Comparison of ENCODE assay signal across 8 cellular contexts in the genomic region with DNA sequence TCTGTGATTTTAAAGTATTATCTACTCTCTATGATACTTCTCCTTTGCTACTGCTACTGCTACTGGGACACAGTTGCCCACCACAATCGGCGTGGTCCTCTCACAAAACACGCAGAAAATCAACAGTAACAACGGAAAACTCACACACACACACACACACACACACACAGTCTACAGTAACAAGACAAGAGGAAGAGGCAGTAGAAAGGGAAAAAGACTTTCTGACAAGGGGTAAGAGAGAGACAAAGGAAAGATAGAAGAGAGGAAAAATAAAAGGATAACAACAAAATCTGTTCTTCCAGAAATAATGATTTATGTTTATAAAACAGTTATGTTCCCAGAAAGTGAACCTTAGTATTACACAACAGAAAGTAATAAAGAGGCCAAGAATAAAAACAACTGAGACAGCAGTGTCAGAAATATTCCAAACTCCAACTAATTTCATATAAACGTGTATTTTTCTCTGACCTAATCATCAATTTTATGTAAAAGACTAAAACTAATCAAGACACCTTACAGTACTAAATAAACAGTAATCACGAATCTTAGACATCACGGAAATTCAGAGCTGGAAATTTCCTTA. TPM values are rescaled to one million over a fixed set of nuclear protein-coding genes. Genes with fewer than 3 reads are reported as not detected.
A peak's percentile ranks its signal among the peaks of the same experiment; 100 is the strongest.
DNase-seq lines count a peak whose midpoint lies in the region; ATAC-seq, FAIRE-seq and TF ChIP-seq lines count a peak whose summit lies in the region.

No MANE protein-coding gene starts in this region.

- H3K9ac ChIP-seq in kidney (ENCODE audit: low read length in 2 of 2), result peak overlapping the region; percentile 61 to 93

- H3K4me1 Mint-ChIP-seq in activated CD4-positive, alpha-beta T cell treated with anti-CD3 and anti-CD28 coated beads, Interleukin-2, amount 10 ng/mL, durations not matched to agents 7 days and 5 days, result peaks cover 35% of the 10 kb centered on the region
- peaks cover 11% of the 10 kb centered on the region for H3K4me1 Mint-ChIP-seq in activated T-helper 17 cell treated with anti-CD3 and anti-CD28 coated beads, Interleukin-2, amount 50 U/mL, for 72 hours

- FAIRE-seq in kidney (lab: Jason Lieb, UNC) (no peak), D721Med (lab: Jason Lieb, UNC) (no peak)

- ATAC-seq in activated T-helper 17 cell treated with anti-CD3 and anti-CD28 coated beads, Interleukin-2, amount 50 U/mL, for 72 hours (replicated peaks), result no peak
- ATAC-seq in thoracic aorta (ENCODE audit: insufficient number of reproducible peaks, low FRiP score, low read depth), result no peak

- H3K27me3 ChIP-seq in thoracic aorta (replicated peaks; ENCODE audit: insufficient read depth), result no peaks in the 10 kb centered on the region

- peak overlapping the region; percentile 74 to 93 for H3K4me3 ChIP-seq in kidney (ENCODE audit: low read length in 2 of 2)
- peak overlapping the region; percentile 98 for H3K4me3 ChIP-seq in thoracic aorta

- peak overlapping the region; percentile 90 for H3K27ac Mint-ChIP-seq in activated CD4-positive, alpha-beta T cell treated with anti-CD3 and anti-CD28 coated beads, Interleukin-2, amount 10 ng/mL, durations not matched to agents 7 days and 5 days
- peak overlapping the region; percentile 94 for H3K27ac Mint-ChIP-seq in activated T-helper 17 cell treated with anti-CD3 and anti-CD28 coated beads, Interleukin-2, amount 50 U/mL, for 72 hours

- POLR2A ChIA-PET in activated CD4-positive, alpha-beta T cell treated with anti-CD3 and anti-CD28 coated beads, Interleukin-2, amount 10 ng/mL, durations not matched to agents 7 days and 5 days (lab: Charles Lee), result no interaction called here

- no peaks in the 10 kb centered on the region for H3K27me3 Mint-ChIP-seq in activated CD4-positive, alpha-beta T cell treated with anti-CD3 and anti-CD28 coated beads, Interleukin-2, amount 10 ng/mL, durations not matched to agents 7 days and 5 days
- H3K27me3 Mint-ChIP-seq in activated T-helper 17 cell treated with anti-CD3 and anti-CD28 coated beads, Interleukin-2, amount 50 U/mL, for 72 hours, result no peaks in the 10 kb centered on the region

- intact Hi-C loops in kidney (cut with DNase I), result no loop called here

- peak overlapping the region; percentile 88 for H3K4me3 Mint-ChIP-seq in activated CD4-positive, alpha-beta T cell treated with anti-CD3 and anti-CD28 coated beads, Interleukin-2, amount 10 ng/mL, durations not matched to agents 7 days and 5 days
- H3K4me3 Mint-ChIP-seq in activated T-helper 17 cell treated with anti-CD3 and anti-CD28 coated beads, Interleukin-2, amount 50 U/mL, for 72 hours, result peak overlapping the region; percentile 92

- DNase-seq in activated CD4-positive, alpha-beta T cell treated with anti-CD3 and anti-CD28 coated beads, Interleukin-2, amount 10 ng/mL, durations not matched to agents 7 days and 5 days, result no peak
- DNase-seq in activated CD4-positive, alpha-beta T cell treated with anti-CD3 and anti-CD28 coated beads, Interleukin-2, amount 50 U/mL, for 1 hour, result no peak
- DNase-seq in kidney, result no peak
- DNase-seq in thoracic aorta (ENCODE audit: low spot score), result no peak
- DNase-seq in NCI-H187 treated with DMSO at 0.1 percent for 48 hours (lab: John Stamatoyannopoulos, UW), result no peak
- DNase-seq in HK-2 (ENCODE audit: unreplicated experiment), result no peak
- DNase-seq in D721Med (ENCODE audit: insufficient read length, low spot score), result no peak

- H3K4me1 ChIP-seq in kidney (ENCODE audit: control insufficient read depth in 1 of 2, insufficient read depth in 1 of 2, low read depth in 1 of 2, low read length in 2 of 2) (peaks cover 7 to 10% of the 10 kb centered on the region in 2 donors), thoracic aorta (ENCODE audit: control insufficient read depth in 1 of 2, low read depth in 2 of 2) (peaks cover 21 to 31% of the 10 kb centered on the region in 2 donors)

- H3K36me3 ChIP-seq in kidney (ENCODE audit: control insufficient read depth in 1 of 2, insufficient read depth in 2 of 2, low read length in 2 of 2) (no peaks in the 10 kb centered on the region), thoracic aorta (no peaks in the 10 kb centered on the region)

- no peaks in the 10 kb centered on the region for H3K9me3 Mint-ChIP-seq in activated CD4-positive, alpha-beta T cell treated with anti-CD3 and anti-CD28 coated beads, Interleukin-2, amount 10 ng/mL, durations not matched to agents 7 days and 5 days
- no peaks in the 10 kb centered on the region for H3K9me3 Mint-ChIP-seq in activated T-helper 17 cell treated with anti-CD3 and anti-CD28 coated beads, Interleukin-2, amount 50 U/mL, for 72 hours

- peaks cover 19% of the 10 kb centered on the region for H3K36me3 Mint-ChIP-seq in activated CD4-positive, alpha-beta T cell treated with anti-CD3 and anti-CD28 coated beads, Interleukin-2, amount 10 ng/mL, durations not matched to agents 7 days and 5 days (ENCODE audit: low read depth)
- peaks cover 38% of the 10 kb centered on the region for H3K36me3 Mint-ChIP-seq in activated T-helper 17 cell treated with anti-CD3 and anti-CD28 coated beads, Interleukin-2, amount 50 U/mL, for 72 hours (ENCODE audit: low read depth)

- H3K9me3 ChIP-seq in kidney (ENCODE audit: control insufficient read depth in 1 of 2, low read length in 2 of 2) (no peaks in the 10 kb centered on the region), thoracic aorta (no peaks in the 10 kb centered on the region)

- peak overlapping the region; percentile 12 to 64 for H3K27ac ChIP-seq in kidney (ENCODE audit: low read depth in 2 of 2, low read length in 2 of 2)
- H3K27ac ChIP-seq in thoracic aorta, result peak overlapping the region; percentile 47 to 98

- no peak for TF ChIP-seq CTCF in kidney (IDR thresholded peaks at IDR 0.05; ENCODE audit: borderline replicate concordance, extremely low read depth, insufficient read depth)
- no peak for TF ChIP-seq CTCF in thoracic aorta (IDR thresholded peaks at IDR 0.05)
- no peak for TF ChIP-seq CTCF in D721Med (IDR thresholded peaks at IDR 0.05; ENCODE audit: insufficient read depth, missing control alignments)

- CTCF ChIA-PET in activated CD4-positive, alpha-beta T cell treated with anti-CD3 and anti-CD28 coated beads, Interleukin-2, amount 10 ng/mL, durations not matched to agents 7 days and 5 days (lab: Charles Lee), result interaction anchor here (0.5 to 1.6 kb wide), 3 partner anchors 12 to 94 kb away, joined by 4 to 5 read pairs (median 5); partner anchors contain the start of gene NOL7

RNA-seq across cellular contexts. Expression of gene RANBP9, which starts 2.9 kb away (rescaled TPM):
- total RNA-seq in activated CD4-positive, alpha-beta T cell treated with anti-CD3 and anti-CD28 coated beads, Interleukin-2, amount 10 ng/mL, durations not matched to agents 7 days and 5 days, result 10 to 100 TPM; 51.1 to 56.1 TPM
- total RNA-seq in activated T-helper 17 cell treated with anti-CD3 and anti-CD28 coated beads, Interleukin-2, amount 50 U/mL, for 72 hours, result 10 to 100 TPM; 57.3 to 68.2 TPM
- total RNA-seq in kidney, result 29.0 TPM
- polyA plus RNA-seq in kidney (ENCODE audit: insufficient read depth, low read depth, low replicate concordance), result 16.4 TPM
- 10 to 100 TPM; 51.6 to 53.8 TPM for total RNA-seq in thoracic aorta
